ENCODE assay signal across 1 cellular context in the genomic region with DNA sequence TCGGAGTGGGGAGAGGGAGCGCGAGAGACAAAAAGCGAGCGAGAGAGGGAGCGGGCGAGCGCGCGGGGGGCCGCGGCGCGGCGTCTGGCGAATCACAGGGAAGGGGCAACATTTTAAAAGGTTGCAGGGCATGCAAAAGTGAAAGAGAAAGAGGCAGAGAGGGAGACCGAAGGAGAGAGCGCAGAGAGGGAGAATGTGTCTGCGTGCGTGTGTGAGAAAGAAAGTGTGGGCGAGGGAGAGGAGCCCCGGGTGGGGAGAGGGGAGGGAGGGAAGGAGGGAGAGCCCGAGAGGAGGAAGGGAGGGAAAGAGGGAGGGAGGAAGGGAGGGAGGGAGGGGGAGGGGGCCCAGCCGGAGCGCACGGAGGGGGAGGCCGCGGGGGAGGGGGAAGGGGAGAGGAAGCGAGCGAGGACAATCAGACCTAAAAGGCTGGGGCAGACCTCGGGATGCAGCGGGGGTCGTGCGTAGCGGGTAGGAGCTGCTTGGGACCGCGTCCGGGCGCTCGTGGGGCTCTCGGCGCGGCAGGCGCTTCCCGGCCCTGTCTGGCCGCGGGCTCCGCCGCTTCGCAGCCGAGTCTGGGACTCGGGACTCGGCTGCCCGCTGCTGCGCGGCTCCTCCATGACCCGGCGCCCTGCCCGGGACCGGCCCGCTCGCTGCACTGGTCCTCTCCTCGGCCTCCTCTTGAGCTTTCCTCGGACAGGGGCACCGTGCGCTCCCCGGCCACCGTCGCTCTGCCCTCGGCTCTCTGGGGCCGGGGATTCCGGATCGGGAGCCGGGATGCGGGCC.
TF ChIP-seq lines count a peak whose summit lies in the region.

No MANE protein-coding gene starts in this region.

TF ChIP-seq in H1, 55 proteins besides CTCF, POLR2A, EP300 and RAD21 (continued from another document):
- TF ChIP-seq TCF12 (IDR thresholded peaks at IDR 0.05; ENCODE audit: low read depth, low read length) (no peak), BRCA1 (IDR thresholded peaks at IDR 0.05; ENCODE audit: low read depth, low read length) (no peak), CREB1 (IDR thresholded peaks at IDR 0.05) (no peak)
TF ChIP-seq in H1: peak in this region for 13.
